In genomic region chr2:196696423-196697073, GRCh38 we compare ENCODE assay signal across 10 cellular contexts. TPM values are rescaled to one million over a fixed set of nuclear protein-coding genes. Genes with fewer than 3 reads are reported as not detected.
DNase-seq lines count a peak whose midpoint lies in the region; ATAC-seq and TF ChIP-seq lines count a peak whose summit lies in the region.
"Had no signal": no experiment of that assay in that cellular context is flagged by ENCODE, and none has a peak within 500 bp of the region (broad histone marks: within the 10 kb centered on the region; RNA-seq: fewer than 3 reads in every experiment).

No MANE protein-coding gene starts in this region.

- no peak overlapping the region for H3K27ac Mint-ChIP-seq in H9
- H3K27ac Mint-ChIP-seq: CD8-positive, alpha-beta T cell had no signal

- H2BK120ac ChIP-seq in H9 (ENCODE audit: low read depth, low read length, poor library complexity, severe bottlenecking): no peak overlapping the region

- peaks cover 16 to 30% (median 25%) of the 10 kb centered on the region in 3 experiments for H3K36me3 Mint-ChIP-seq in H9 (ENCODE audit: insufficient read depth in 1 of 3, low read depth in 3 of 3)
- H3K36me3 Mint-ChIP-seq: CD8-positive, alpha-beta T cell had no signal

- peak; percentile 87 for DNase-seq in AG20443 (ENCODE audit: low spot score)
- peak; percentile 22 for DNase-seq in HuH-7.5 (ENCODE audit: low spot score)
- peak; percentile 11 for DNase-seq in amniotic stem cell (lab: John Stamatoyannopoulos, UW)
- no peak for DNase-seq in left colon
- no peak for DNase-seq in stimulated activated CD4-positive, alpha-beta T cell treated with anti-CD3 and anti-CD28 coated beads, Interleukin-2, amount 100 ng/mL, for 24 hours
- DNase-seq in colonic mucosa: no peak
- no peak for DNase-seq in H9
- DNase-seq: CD8-positive, alpha-beta T cell had no signal

- WGBS in H9 (ENCODE audit: extremely low coverage, insufficient read length, low lambda C conversion rate): no CpG with 5 or more reads among the region's 3 CpGs

- H3K56ac ChIP-seq in H9 (ENCODE audit: insufficient read length, low read depth, low read length): no peak overlapping the region

- TF ChIP-seq CTCF in colonic mucosa (IDR thresholded peaks at IDR 0.05) (no peak), H9 (conservative IDR thresholded peaks at IDR 0.05) (no peak)

- no peak overlapping the region for H2BK12ac ChIP-seq in H9 (ENCODE audit: insufficient read length, low read depth, low read length)

- H3K4me3 Mint-ChIP-seq in H9: no peak overlapping the region
- H3K4me3 Mint-ChIP-seq: CD8-positive, alpha-beta T cell had no signal

- H3K18ac ChIP-seq in H9 (ENCODE audit: insufficient read length, low read depth, low read length): no peak overlapping the region

- no peaks in the 10 kb centered on the region for H3K27me3 ChIP-seq in colonic mucosa
- no peaks in the 10 kb centered on the region for H3K27me3 ChIP-seq in H9 (ENCODE audit: insufficient read depth, low read length)

- no peak overlapping the region for H3K9ac ChIP-seq in colonic mucosa (ENCODE audit: low read depth in 2 of 2, low read length in 2 of 2)
- H3K9ac ChIP-seq in H9 (ENCODE audit: extremely low read depth, insufficient read length, low read length): no peak overlapping the region

- no peak overlapping the region for H3K4ac ChIP-seq in H9 (ENCODE audit: low read depth, low read length)

- no peak overlapping the region for H4K91ac ChIP-seq in H9 (ENCODE audit: insufficient read length, low read depth, low read length)

- no peak overlapping the region for H3T11ph ChIP-seq in H9 (ENCODE audit: low read length)

- peak; percentile 31 for ATAC-seq in left colon
- no peak for ATAC-seq in GM18505 (IDR thresholded peaks at IDR 0.05; ENCODE audit: unreplicated experiment)
- ATAC-seq: CD8-positive, alpha-beta T cell had no signal

- H3K79me1 ChIP-seq in H9 (ENCODE audit: insufficient read depth, low read depth, low read length, poor library complexity, severe bottlenecking): no peaks in the 10 kb centered on the region

- H3K9me3 ChIP-seq in colonic mucosa (no peaks in the 10 kb centered on the region), H9 (ENCODE audit: control insufficient read depth, low read depth, low read length) (no peaks in the 10 kb centered on the region)
- H3K9me3 ChIP-seq: psoas muscle had no signal

- no peaks in the 10 kb centered on the region for H3K27me3 Mint-ChIP-seq in H9 (ENCODE audit: low read depth)

- H3K9me3 Mint-ChIP-seq in H9: peaks cover 4 to 5% of the 10 kb centered on the region in 2 experiments; a peak in 3 of 5 replicates
- H3K9me3 Mint-ChIP-seq: CD8-positive, alpha-beta T cell had no signal

- H3K4me1 Mint-ChIP-seq in H9: no peaks in the 10 kb centered on the region

- H4K5ac ChIP-seq in H9 (ENCODE audit: insufficient read length, low read depth, low read length): no peak overlapping the region

- H3K23me2 ChIP-seq in H9 (ENCODE audit: insufficient read length, low read depth, low read length, poor library complexity, severe bottlenecking): no peaks in the 10 kb centered on the region

- no peak overlapping the region for H4K8ac ChIP-seq in H9 (replicated peaks; ENCODE audit: insufficient read length, low read depth, low read length)

- no peaks in the 10 kb centered on the region for H3K36me3 ChIP-seq in colonic mucosa

- H3K4me1 ChIP-seq in colonic mucosa: no peaks in the 10 kb centered on the region
- no peaks in the 10 kb centered on the region for H3K4me1 ChIP-seq in H9 (ENCODE audit: insufficient read depth, low read length)
- H3K4me1 ChIP-seq: psoas muscle had no signal

- no peak overlapping the region for H2BK15ac ChIP-seq in H9 (ENCODE audit: low read depth, low read length)

- no peak overlapping the region for H2AK5ac ChIP-seq in H9 (ENCODE audit: insufficient read length, low read length)

- H2BK5ac ChIP-seq in H9 (ENCODE audit: insufficient read length, low read length): no peak overlapping the region

- intact Hi-C loops in left colon (cut with DNase I, micrococcal nuclease): no loop called here
- intact Hi-C loops in colonic mucosa (cut with DNase I): no loop called here

- H2BK20ac ChIP-seq in H9 (ENCODE audit: low read depth, low read length, poor library complexity, severe bottlenecking): no peak overlapping the region

- no peaks in the 10 kb centered on the region for H4K20me1 ChIP-seq in H9 (ENCODE audit: control insufficient read depth, insufficient read depth, insufficient read length)

- H3K27ac ChIP-seq in colonic mucosa (no peak overlapping the region), H9 (ENCODE audit: insufficient read length, low read depth, low read length) (no peak overlapping the region)
- H3K27ac ChIP-seq: psoas muscle had no signal

- no peak overlapping the region for H3K23ac ChIP-seq in H9 (ENCODE audit: insufficient read length, low read depth, low read length)

- H3K14ac ChIP-seq in H9 (ENCODE audit: insufficient read depth, low read length): no peak overlapping the region

- no peaks in the 10 kb centered on the region for H3K79me2 ChIP-seq in H9 (ENCODE audit: insufficient read depth, low read length)

- TF ChIP-seq POLR2A in GM18505 (IDR thresholded peaks at IDR 0.05; ENCODE audit: borderline replicate concordance, extremely low read depth, insufficient read depth, insufficient read length): no peak

- H3K4me3 ChIP-seq in colonic mucosa: no peak overlapping the region
- H3K4me3 ChIP-seq: psoas muscle had no signal

- no peak overlapping the region for H3K4me2 ChIP-seq in H9 (ENCODE audit: insufficient read depth, insufficient read length, low read length)

- H2AFZ ChIP-seq in H9 (ENCODE audit: low read length): no peak overlapping the region

RNA-seq across cellular contexts. Expression of gene CCDC150, which starts 57.0 kb away (rescaled TPM):
- 1 to 10 TPM; 1.6 to 5.8 TPM for total RNA-seq in left colon
- 10 to 100 TPM in 1 of 2 donors, 1 to 10 TPM in 1; 3.8 to 10.3 TPM for total RNA-seq in colonic mucosa
- total RNA-seq in H9 (2021): 22.1 and 26.2 TPM in 2 replicates

Comparison
In these comparisons a context has a peak if more than half of its experiments do, and no peak if none do; other contexts are left out.
1. DNase-seq: peak in AG20443 (single experiment), HuH-7.5 (single experiment) and amniotic stem cell (single experiment); none in left colon (0 of 2), stimulated activated CD4-positive, alpha-beta T cell treated with anti-CD3 and anti-CD28 coated beads, Interleukin-2, amount 100 ng/mL, for 24 hours (0 of 2), colonic mucosa (single experiment) and H9 (single experiment).